In the genomic region with DNA sequence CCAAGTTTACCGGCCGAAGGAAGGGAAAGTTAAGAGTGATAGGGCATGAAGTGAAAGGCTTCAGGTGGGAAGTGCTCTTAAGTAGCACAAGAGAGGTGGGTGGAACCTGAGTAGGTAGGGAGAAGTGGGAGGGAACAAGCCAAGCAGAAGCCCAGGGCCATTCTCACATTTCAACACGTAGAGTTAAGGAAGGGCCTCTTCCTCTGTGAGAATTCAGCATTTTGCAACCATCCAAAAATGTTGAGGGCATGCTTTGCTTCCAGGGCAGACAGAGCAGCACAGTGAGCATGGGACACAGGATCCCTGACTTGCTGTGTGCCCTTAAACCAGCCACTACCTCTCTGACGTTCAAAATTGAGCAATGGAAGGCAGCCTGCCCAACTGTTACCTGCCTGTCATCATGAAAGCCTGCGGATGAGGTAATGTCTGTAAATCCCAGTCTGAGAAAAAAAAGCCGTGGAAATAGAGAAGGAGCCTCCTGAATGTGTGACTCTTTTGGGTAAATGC, we compare ENCODE assay signal across 10 cellular contexts. TPM values are rescaled to one million over a fixed set of nuclear protein-coding genes. Genes with fewer than 3 reads are reported as not detected.
DNase-seq lines count a peak whose midpoint lies in the region; ATAC-seq, FAIRE-seq and TF ChIP-seq lines count a peak whose summit lies in the region.
"Had no signal": no experiment of that assay in that cellular context is flagged by ENCODE, and none has a peak within 500 bp of the region (broad histone marks: within the 10 kb centered on the region; RNA-seq: fewer than 3 reads in every experiment).

No MANE protein-coding gene starts in this region.

- H3K27ac ChIP-seq in OCI-LY1 (ENCODE audit: low read depth, low read length, poor library complexity, severe bottlenecking) (peak overlapping the region; percentile 99), foreskin keratinocyte (no peak overlapping the region), small intestine (ENCODE audit: low read depth in 1 of 2, low read length in 1 of 2) (peak overlapping the region in 1 of 2 donors; percentile 35)

- peak overlapping the region; percentile 83 to 91 for H3K27ac Mint-ChIP-seq in stimulated activated naive CD8-positive, alpha-beta T cell treated with anti-CD3 and anti-CD28 coated beads, Interleukin-15, amount 100 ng/mL, for 72 hours

- H3K9ac ChIP-seq in OCI-LY1 (ENCODE audit: low read length) = peak overlapping the region; percentile 77

- H3K9me2 ChIP-seq in OCI-LY1 (ENCODE audit: low read depth, low read length) = no peaks in the 10 kb centered on the region

- H3K36me3 ChIP-seq in OCI-LY1 (ENCODE audit: insufficient read depth, low read length) (peaks cover 31% of the 10 kb centered on the region), small intestine (ENCODE audit: control insufficient read depth in 2 of 2, insufficient read depth in 2 of 2, low read length in 2 of 2) (no peaks in the 10 kb centered on the region)

- H3K4me1 ChIP-seq in OCI-LY1 (ENCODE audit: insufficient read depth, low read length, severe bottlenecking) = peaks cover 86% of the 10 kb centered on the region
- H3K4me1 ChIP-seq in foreskin keratinocyte = no peaks in the 10 kb centered on the region
- peaks cover 3% of the 10 kb centered on the region in 2 donors for H3K4me1 ChIP-seq in small intestine (ENCODE audit: control insufficient read depth in 2 of 2, insufficient read depth in 1 of 2, low read depth in 1 of 2, low read length in 1 of 2)

- TF ChIP-seq CTCF in OCI-LY1 (IDR thresholded peaks at IDR 0.05; ENCODE audit: low read length) = no peak
- TF ChIP-seq CTCF in foreskin keratinocyte (conservative IDR thresholded peaks at IDR 0.05) = no peak

- no peaks in the 10 kb centered on the region for H3K9me3 Mint-ChIP-seq in activated T-cell treated with anti-CD3 and anti-CD28 coated beads, Interleukin-2, amount 50 U/mL, for 4 hours
- H3K9me3 Mint-ChIP-seq in stimulated activated naive CD8-positive, alpha-beta T cell treated with anti-CD3 and anti-CD28 coated beads, Interleukin-15, amount 100 ng/mL, for 72 hours = no peaks in the 10 kb centered on the region

- peaks cover 87% of the 10 kb centered on the region for H3K4me1 Mint-ChIP-seq in activated T-cell treated with anti-CD3 and anti-CD28 coated beads, Interleukin-2, amount 50 U/mL, for 4 hours (ENCODE audit: low read depth)
- H3K4me1 Mint-ChIP-seq in stimulated activated naive CD8-positive, alpha-beta T cell treated with anti-CD3 and anti-CD28 coated beads, Interleukin-15, amount 100 ng/mL, for 72 hours = peaks cover 85% of the 10 kb centered on the region

- no peak overlapping the region for H2AFZ ChIP-seq in OCI-LY1 (ENCODE audit: low read length)

- peaks cover 22% of the 10 kb centered on the region for H3K36me3 Mint-ChIP-seq in activated T-cell treated with anti-CD3 and anti-CD28 coated beads, Interleukin-2, amount 50 U/mL, for 4 hours (ENCODE audit: insufficient read depth)

- peak overlapping the region; percentile 80 for H3K4me2 ChIP-seq in OCI-LY1 (ENCODE audit: low read length)

- no peak for ATAC-seq in activated T-cell treated with anti-CD3 and anti-CD28 coated beads, Interleukin-2, amount 50 U/mL, for 4 hours
- ATAC-seq in foreskin keratinocyte = no peak
- ATAC-seq in stimulated activated naive CD8-positive, alpha-beta T cell treated with anti-CD3 and anti-CD28 coated beads, Interleukin-15, amount 100 ng/mL, for 72 hours = no peak

- H3K27me3 Mint-ChIP-seq in activated T-cell treated with anti-CD3 and anti-CD28 coated beads, Interleukin-2, amount 50 U/mL, for 4 hours (ENCODE audit: low read depth) = no peaks in the 10 kb centered on the region
- no peaks in the 10 kb centered on the region for H3K27me3 Mint-ChIP-seq in stimulated activated naive CD8-positive, alpha-beta T cell treated with anti-CD3 and anti-CD28 coated beads, Interleukin-15, amount 100 ng/mL, for 72 hours

- H3K4me3 ChIP-seq in OCI-LY1 (ENCODE audit: low read depth, low read length, poor library complexity, severe bottlenecking) = peak overlapping the region; percentile 91
- no peak overlapping the region for H3K4me3 ChIP-seq in small intestine (ENCODE audit: low read depth in 1 of 2, low read length in 2 of 2)

- no peaks in the 10 kb centered on the region for H4K20me1 ChIP-seq in OCI-LY1 (ENCODE audit: insufficient read depth, low read length)

- H3K27me3 ChIP-seq in OCI-LY1 (ENCODE audit: insufficient read depth, low read length) (no peaks in the 10 kb centered on the region), foreskin keratinocyte (peaks cover 37% of the 10 kb centered on the region), small intestine (ENCODE audit: control insufficient read depth in 2 of 2, insufficient read depth in 2 of 2, low read length in 2 of 2) (no peaks in the 10 kb centered on the region)

- H3F3A ChIP-seq in OCI-LY1 (ENCODE audit: insufficient read depth, low read length) = 0 out of 2 replicates have a peak, but pooled peaks cover 6% of the 10 kb centered on the region

- 63 to 79% (median 72%) methylated on average over 6 of the region's 6 CpGs for WGBS in small intestine, 3 donors

- FAIRE-seq in small intestine (lab: Jason Lieb, UNC) = no peak
- FAIRE-seq: endothelial cell of umbilical vein had no signal

- peaks cover 67% of the 10 kb centered on the region for H3K79me2 ChIP-seq in OCI-LY1 (ENCODE audit: insufficient read depth, low read length)

- DNase-seq in activated T-cell treated with anti-CD3 and anti-CD28 coated beads, Interleukin-2, amount 50 U/mL, for 4 hours = no peak
- no peak for DNase-seq in activated T-cell treated with anti-CD3 and anti-CD28 coated beads, Interleukin-2, amount 50 U/mL, for 1 hour
- DNase-seq in foreskin keratinocyte = peak; percentile 29 to 49
- DNase-seq in stimulated activated naive CD8-positive, alpha-beta T cell treated with anti-CD3 and anti-CD28 coated beads, Interleukin-15, amount 100 ng/mL, for 72 hours = peak in 1 of 2 donors; percentile 31
- no peak for DNase-seq in dedifferentiated amniotic fluid mesenchymal stem cell (ENCODE audit: extremely low spot score)
- no peak for DNase-seq in NK-92 (lab: John Stamatoyannopoulos, UW; ENCODE audit: unreplicated experiment)
- no peak for DNase-seq in small intestine
- DNase-seq: NCI-H526 had no signal

- 0 out of 2 replicates have a peak, but pooled peaks cover 2% of the 10 kb centered on the region for H3K9me3 ChIP-seq in OCI-LY1 (ENCODE audit: low read length)
- H3K9me3 ChIP-seq in small intestine (ENCODE audit: control insufficient read depth, low read depth) = no peaks in the 10 kb centered on the region

- H3K4me3 Mint-ChIP-seq in activated T-cell treated with anti-CD3 and anti-CD28 coated beads, Interleukin-2, amount 50 U/mL, for 4 hours = peak overlapping the region; percentile 70
- peak overlapping the region; percentile 81 to 84 for H3K4me3 Mint-ChIP-seq in stimulated activated naive CD8-positive, alpha-beta T cell treated with anti-CD3 and anti-CD28 coated beads, Interleukin-15, amount 100 ng/mL, for 72 hours

RNA-seq across cellular contexts. Expression of a gene that starts 3.3 kb away (rescaled TPM):
- 100 to 1,000 TPM; 160 to 191 (median 175) TPM for total RNA-seq in activated T-cell treated with anti-CD3 and anti-CD28 coated beads, Interleukin-2, amount 50 U/mL, for 4 hours
- total RNA-seq in foreskin keratinocyte = 1.1 and 1.2 TPM in 2 replicates
- polyA plus RNA-seq in foreskin keratinocyte (0.53 and 0.68 TPM in 2 replicates), small intestine (10 to 100 TPM in 1 of 3 donors, 1 to 10 TPM in 2; 6.3 to 10.8 (median 9.7) TPM)

Comparison
In these comparisons a context has a peak if more than half of its experiments do, and no peak if none do; other contexts are left out.
1. DNase-seq: peak in foreskin keratinocyte (2 of 2); none in activated T-cell treated with anti-CD3 and anti-CD28 coated beads, Interleukin-2, amount 50 U/mL, for 4 hours (single experiment), activated T-cell treated with anti-CD3 and anti-CD28 coated beads, Interleukin-2, amount 50 U/mL, for 1 hour (single experiment), dedifferentiated amniotic fluid mesenchymal stem cell (single experiment), NK-92 (single experiment) and small intestine (single experiment).
2. RNA of a gene that starts 3.3 kb away (total RNA-seq): 160 to 191 TPM in activated T-cell treated with anti-CD3 and anti-CD28 coated beads, Interleukin-2, amount 50 U/mL, for 4 hours; 1.1 to 1.2 TPM in foreskin keratinocyte; every median in the first group is over 10 times any median in the second.